In the genomic region with DNA sequence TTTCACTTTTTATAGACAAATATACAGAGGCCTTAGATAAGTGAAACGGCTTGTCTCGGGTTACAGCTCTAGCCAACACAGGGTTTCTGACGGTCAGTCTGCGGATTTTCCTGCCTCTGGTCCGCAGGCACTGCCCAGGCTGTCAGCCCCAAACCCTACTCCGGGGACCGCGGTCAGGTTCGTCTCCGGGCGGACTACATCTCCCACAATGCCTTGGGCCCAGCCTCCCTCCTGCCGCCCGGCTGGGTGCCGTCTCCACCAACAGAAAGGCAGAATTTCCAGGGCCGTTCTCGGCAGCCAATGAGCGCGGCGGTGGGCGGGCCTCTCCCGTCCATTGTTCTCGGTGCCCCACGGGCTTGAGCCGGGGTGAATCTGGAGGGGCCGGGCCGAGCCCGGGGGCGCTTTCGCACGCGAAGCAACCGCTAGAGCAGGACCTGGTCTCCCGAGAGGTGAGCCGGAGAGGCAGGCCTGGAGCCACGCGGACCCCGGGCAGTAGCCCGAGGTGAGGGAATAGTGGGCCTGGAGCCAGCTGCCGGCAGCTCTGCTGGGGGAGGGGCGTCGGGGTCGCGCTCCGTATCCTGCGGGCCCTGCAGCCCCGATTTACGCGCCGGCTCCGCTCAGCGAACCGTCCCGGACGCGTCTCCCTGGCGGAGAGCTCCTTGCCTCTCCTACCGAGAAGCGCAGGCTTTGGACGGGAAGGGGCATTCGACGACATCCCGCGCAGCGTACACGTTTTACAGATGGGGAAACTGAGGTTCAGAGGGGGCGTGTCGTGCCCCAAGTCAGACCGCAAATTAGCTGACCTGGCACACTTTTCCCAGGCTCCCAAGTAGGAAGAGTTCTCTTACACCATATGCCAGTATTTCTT, we compare ENCODE assay signal across 8 cellular contexts.
DNase-seq lines count a peak whose midpoint lies in the region; ATAC-seq and TF ChIP-seq lines count a peak whose summit lies in the region.

A gene (plus strand): TSS at position 323 of the 868 bp plus-strand sequence. CDS start 2,919 bp downstream, outside the sequence.

- H3K9me3 ChIP-seq in mucosa of rectum (ENCODE audit: control insufficient read depth in 2 of 2, low read length in 2 of 2) = no peaks in the 10 kb centered on the region

- peak within 1 kb of the TSS; percentile 93 to 96 for H3K4me3 ChIP-seq in mucosa of rectum (ENCODE audit: low read length in 2 of 2)

- H3K9ac ChIP-seq in mucosa of rectum (ENCODE audit: low read depth in 1 of 2, low read length in 2 of 2) = peak within 1 kb of the TSS; percentile 89

- no peak for TF ChIP-seq EP300 in Ishikawa (IDR thresholded peaks at IDR 0.05; ENCODE audit: borderline replicate concordance)

- DNase-seq in DMS153 (lab: John Stamatoyannopoulos, UW) = peak; percentile 68
- DNase-seq in OCI-M2 (lab: John Stamatoyannopoulos, UW; ENCODE audit: unreplicated experiment) = peak; percentile 80
- peak; percentile 90 for DNase-seq in activated T-cell treated with anti-CD3 and anti-CD28 coated beads, Interleukin-2, amount 50 U/mL, for 1 hour
- DNase-seq in erythroblast (lab: John Stamatoyannopoulos, UW) = peak; percentile 92 to 95
- DNase-seq in stimulated activated CD8-positive, alpha-beta memory T cell treated with anti-CD3 and anti-CD28 coated beads, Interleukin-4, amount 100 ng/mL, for 4 hours (ENCODE audit: low read depth in 2 of 2, low spot score in 1 of 2) = peak; percentile 85 to 86

- H3K27ac ChIP-seq in mucosa of rectum (ENCODE audit: low read depth in 2 of 2, low read length in 2 of 2) = peak within 1 kb of the TSS; percentile 59 to 61

- peaks cover 4% of the 10 kb centered on the region in 2 donors for H3K36me3 ChIP-seq in mucosa of rectum (ENCODE audit: control insufficient read depth in 2 of 2, insufficient read depth in 2 of 2, low read length in 2 of 2)

- H3K27me3 ChIP-seq in mucosa of rectum (ENCODE audit: control insufficient read depth in 2 of 2, insufficient read depth in 2 of 2, low read length in 2 of 2) = no peaks in the 10 kb centered on the region

- TF ChIP-seq POLR2A in erythroblast (IDR thresholded peaks at IDR 0.05; ENCODE audit: low read length) = peak; percentile 43

- peaks cover 12 to 16% of the 10 kb centered on the region in 2 donors for H3K4me1 ChIP-seq in mucosa of rectum (ENCODE audit: control insufficient read depth in 2 of 2, insufficient read depth in 2 of 2, low read length in 2 of 2)

- TF ChIP-seq RAD21 in Ishikawa (IDR thresholded peaks at IDR 0.05; ENCODE audit: low read depth) = no peak

- peak; percentile 94 for ATAC-seq in GM21619 (IDR thresholded peaks at IDR 0.05; ENCODE audit: unreplicated experiment)

TF ChIP-seq in Ishikawa, 13 proteins besides CTCF, POLR2A, EP300 and RAD21:
- TF ChIP-seq TAF1 (IDR thresholded peaks at IDR 0.05; ENCODE audit: low read depth) (peak; percentile 60), EGR1 (IDR thresholded peaks at IDR 0.05) (0 out of 2 replicates have a peak, but pooled peaks have one; percentile 12), TEAD4 (IDR thresholded peaks at IDR 0.05) (no peak), CEBPB (IDR thresholded peaks at IDR 0.05) (no peak), NFIC (IDR thresholded peaks at IDR 0.05) (peak; percentile 47; the same call in 1 of the 2 replicates), TCF12 (IDR thresholded peaks at IDR 0.05; ENCODE audit: low read depth) (peak; percentile 24; the same call in 1 of the 2 replicates), YY1 (IDR thresholded peaks at IDR 0.05; ENCODE audit: low read depth) (peak; percentile 72), CREB1 (IDR thresholded peaks at IDR 0.05; ENCODE audit: low read depth) (0 out of 2 replicates have a peak, but pooled peaks have one; percentile 16), ZBTB7A (IDR thresholded peaks at IDR 0.05; ENCODE audit: low read depth) (peak; percentile 100), FOXM1 (IDR thresholded peaks at IDR 0.05; ENCODE audit: borderline replicate concordance, low read depth) (no peak)
- TF ChIP-seq, protein P1, sequence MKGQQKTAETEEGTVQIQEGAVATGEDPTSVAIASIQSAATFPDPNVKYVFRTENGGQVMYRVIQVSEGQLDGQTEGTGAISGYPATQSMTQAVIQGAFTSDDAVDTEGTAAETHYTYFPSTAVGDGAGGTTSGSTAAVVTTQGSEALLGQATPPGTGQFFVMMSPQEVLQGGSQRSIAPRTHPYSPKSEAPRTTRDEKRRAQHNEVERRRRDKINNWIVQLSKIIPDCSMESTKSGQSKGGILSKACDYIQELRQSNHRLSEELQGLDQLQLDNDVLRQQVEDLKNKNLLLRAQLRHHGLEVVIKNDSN (IDR thresholded peaks at IDR 0.05) = peak; percentile 37; the same call in 1 of the 2 replicates

Comparison
In these comparisons a context has a peak if more than half of its experiments do, and no peak if none do; other contexts are left out.
1. Peak in every context shown above with its lines: DNase-seq, ATAC-seq, H3K4me3 ChIP-seq and H3K27ac ChIP-seq.